In genomic region chr10:3468919-3469638, GRCh38 we compare ENCODE assay signal across 8 cellular contexts.
DNase-seq lines count a peak whose midpoint lies in the region; ATAC-seq and TF ChIP-seq lines count a peak whose summit lies in the region.

No MANE protein-coding gene starts in this region.

- H3K4me2 ChIP-seq in skeletal muscle satellite cell (ENCODE audit: low read length): peak overlapping the region; percentile 80

- no peaks in the 10 kb centered on the region for H3K36me3 ChIP-seq in heart right ventricle
- H3K36me3 ChIP-seq in skeletal muscle satellite cell (ENCODE audit: insufficient read depth, low read length): no peaks in the 10 kb centered on the region
- H3K36me3 ChIP-seq in BE2C: no peaks in the 10 kb centered on the region

- H3K27ac Mint-ChIP-seq in activated T-cell treated with anti-CD3 and anti-CD28 coated beads, Interleukin-2, amount 50 U/mL, for 72 hours: peak overlapping the region; percentile 94

- H3K27me3 ChIP-seq in heart right ventricle (no peaks in the 10 kb centered on the region), skeletal muscle satellite cell (ENCODE audit: control insufficient read depth, insufficient read depth, low read length) (no peaks in the 10 kb centered on the region), BE2C (no peaks in the 10 kb centered on the region)

- ATAC-seq in HG02678 (IDR thresholded peaks at IDR 0.05; ENCODE audit: unreplicated experiment): peak; percentile 40
- ATAC-seq in activated T-cell treated with anti-CD3 and anti-CD28 coated beads, Interleukin-2, amount 50 U/mL, for 72 hours (replicated peaks in 1 of 2): peak; percentile 48 to 50
- peak; percentile 42 to 78 (median 66) for ATAC-seq in heart right ventricle
- no peak for ATAC-seq in HG03354 (IDR thresholded peaks at IDR 0.05; ENCODE audit: poor library complexity, severe bottlenecking, unreplicated experiment)
- ATAC-seq in HG03521 (IDR thresholded peaks at IDR 0.05; ENCODE audit: unreplicated experiment): no peak

- peaks cover 46% of the 10 kb centered on the region for H3K4me1 Mint-ChIP-seq in activated T-cell treated with anti-CD3 and anti-CD28 coated beads, Interleukin-2, amount 50 U/mL, for 72 hours (ENCODE audit: low read depth)

- H3K4me3 ChIP-seq in heart right ventricle: peak overlapping the region in 2 of 10 donors; percentile 14 to 34
- H3K4me3 ChIP-seq in skeletal muscle satellite cell (ENCODE audit: low read length): peak overlapping the region; percentile 43
- no peak overlapping the region for H3K4me3 ChIP-seq in BE2C (ENCODE audit: low read depth, low read length)

- intact Hi-C loops in heart right ventricle (cut with DNase I): loop anchor here in 7 of 10 donors (5.0 to 10.0 kb wide), 8 partner anchors 48 to 1306 kb away; no protein-coding TSS in a partner anchor

- DNase-seq in AG09319 (ENCODE audit: extremely low read depth, low read depth): peak; percentile 96
- DNase-seq in activated T-cell treated with anti-CD3 and anti-CD28 coated beads, Interleukin-2, amount 50 U/mL, for 72 hours: no peak
- DNase-seq in heart right ventricle: peak; percentile 51 to 66
- no peak for DNase-seq in BE2C

- peak overlapping the region; percentile 46 to 94 (median 88) for H3K27ac ChIP-seq in heart right ventricle

- no peak for TF ChIP-seq CTCF in AG09319 (IDR thresholded peaks at IDR 0.05; ENCODE audit: low read depth, low read length)
- no peak for TF ChIP-seq CTCF in heart right ventricle (IDR thresholded peaks at IDR 0.05)
- no peak for TF ChIP-seq CTCF in BE2C (IDR thresholded peaks at IDR 0.05; ENCODE audit: low read depth, low read length)

- 38 to 56% methylated on average over 12 of the region's 12 CpGs for WGBS in heart right ventricle, 2 donors

- no peaks in the 10 kb centered on the region for H3K9me3 Mint-ChIP-seq in activated T-cell treated with anti-CD3 and anti-CD28 coated beads, Interleukin-2, amount 50 U/mL, for 72 hours

- H3K9ac ChIP-seq in skeletal muscle satellite cell (ENCODE audit: low read depth, low read length): peak overlapping the region; percentile 90

- peaks cover 8% of the 10 kb centered on the region for H3K27me3 Mint-ChIP-seq in activated T-cell treated with anti-CD3 and anti-CD28 coated beads, Interleukin-2, amount 50 U/mL, for 72 hours (ENCODE audit: low read depth)

- H3K4me1 ChIP-seq in heart right ventricle (peaks cover 0 to 83% (median 68%) of the 10 kb centered on the region in 9 donors), skeletal muscle satellite cell (ENCODE audit: control insufficient read depth, insufficient read depth, low read length) (peaks cover 49% of the 10 kb centered on the region), BE2C (no peaks in the 10 kb centered on the region)

- no peaks in the 10 kb centered on the region for H3K9me3 ChIP-seq in heart right ventricle
- H3K9me3 ChIP-seq in skeletal muscle satellite cell (replicated peaks; ENCODE audit: low read length): no peaks in the 10 kb centered on the region
- no peaks in the 10 kb centered on the region for H3K9me3 ChIP-seq in BE2C

- H3K4me3 Mint-ChIP-seq in activated T-cell treated with anti-CD3 and anti-CD28 coated beads, Interleukin-2, amount 50 U/mL, for 72 hours: peak overlapping the region; percentile 60 to 95

- H3K36me3 Mint-ChIP-seq in activated T-cell treated with anti-CD3 and anti-CD28 coated beads, Interleukin-2, amount 50 U/mL, for 72 hours (ENCODE audit: insufficient read depth in 2 of 2): no peaks in the 10 kb centered on the region

Comparison
In these comparisons a context has a peak if more than half of its experiments do, and no peak if none do; other contexts are left out.
1. DNase-seq: peak in AG09319 (single experiment) and heart right ventricle (2 of 2); none in activated T-cell treated with anti-CD3 and anti-CD28 coated beads, Interleukin-2, amount 50 U/mL, for 72 hours (0 of 2) and BE2C (single experiment).
2. ATAC-seq: peak in HG02678 (single experiment), activated T-cell treated with anti-CD3 and anti-CD28 coated beads, Interleukin-2, amount 50 U/mL, for 72 hours (2 of 2) and heart right ventricle (8 of 8); none in HG03354 (single experiment) and HG03521 (single experiment).